In the genomic region with DNA sequence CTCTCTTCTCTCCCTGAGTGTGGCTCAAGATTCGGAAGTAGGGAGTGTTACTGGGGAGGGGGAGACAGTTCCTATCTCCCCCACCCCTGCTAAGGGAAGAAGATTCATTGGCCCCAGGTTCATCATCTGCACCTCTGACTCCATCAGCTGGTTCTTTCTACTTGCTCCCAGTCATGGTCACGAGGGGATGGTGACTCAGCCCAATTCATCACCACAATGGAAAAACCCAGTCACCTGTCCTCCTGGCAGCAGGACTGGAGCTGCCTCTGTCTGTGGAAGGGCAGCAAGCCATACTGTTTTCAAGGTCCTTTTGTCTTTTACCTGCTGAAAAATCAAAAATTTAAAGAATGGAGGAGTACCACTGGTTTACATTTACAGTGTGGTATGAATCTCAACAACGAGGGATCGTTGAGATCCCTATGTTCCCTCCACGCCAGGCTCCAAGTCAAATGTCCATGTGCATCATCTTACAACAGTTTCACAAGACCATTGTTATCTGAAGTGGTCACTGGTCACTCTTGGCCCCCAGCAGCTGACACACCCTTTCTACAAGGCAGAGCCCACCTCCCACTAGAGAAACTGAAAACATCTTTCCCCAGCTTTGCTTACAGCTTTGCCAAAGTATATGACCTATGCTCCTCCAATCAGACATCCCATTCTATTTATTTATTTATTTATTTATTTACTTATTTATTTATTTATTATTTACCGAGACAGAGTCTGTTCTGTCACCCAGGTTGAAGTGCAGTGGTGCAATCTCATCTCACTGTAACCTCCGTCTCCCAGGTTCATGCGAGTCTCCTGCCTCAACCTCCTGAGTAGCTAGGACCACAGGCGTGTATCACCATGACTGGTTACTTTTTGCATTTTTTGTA, we compare ENCODE assay signal across 8 cellular contexts. TPM values are rescaled to one million over a fixed set of nuclear protein-coding genes. Genes with fewer than 3 reads are reported as not detected.
DNase-seq lines count a peak whose midpoint lies in the region; ATAC-seq, FAIRE-seq and TF ChIP-seq lines count a peak whose summit lies in the region.

No MANE protein-coding gene starts in this region.

- no peak overlapping the region for H3K4me3 ChIP-seq in keratinocyte (ENCODE audit: control insufficient read depth in 2 of 3, extremely low read depth in 1 of 3, insufficient read depth in 2 of 3, low read depth in 1 of 3, low read length in 3 of 3)

- POLR2A ChIA-PET in T-cell (lab: Charles Lee), result no interaction called here

- CTCF ChIA-PET in T-cell (lab: Charles Lee), result interaction anchor here in 1 of 2 donors (1.6 kb wide), 1 partner anchor 123 kb away, joined by 3 read pairs; no protein-coding TSS in a partner anchor

- no peaks in the 10 kb centered on the region for H4K20me1 ChIP-seq in keratinocyte (ENCODE audit: control insufficient read depth, extremely low read depth, insufficient read depth, low read length)

- no peaks in the 10 kb centered on the region for H3K9me3 Mint-ChIP-seq in activated T-cell treated with anti-CD3 and anti-CD28 coated beads, Interleukin-2, amount 50 U/mL, for 72 hours
- no peaks in the 10 kb centered on the region for H3K9me3 Mint-ChIP-seq in T-cell

- H2AFZ ChIP-seq in keratinocyte (ENCODE audit: control insufficient read depth, low read length), result no peak overlapping the region

- peaks cover 14% of the 10 kb centered on the region for H3K4me1 Mint-ChIP-seq in activated T-cell treated with anti-CD3 and anti-CD28 coated beads, Interleukin-2, amount 50 U/mL, for 72 hours (ENCODE audit: low read depth)
- H3K4me1 Mint-ChIP-seq in T-cell, result peaks cover 0 to 8% (median 1%) of the 10 kb centered on the region in 3 donors

- H3K36me3 Mint-ChIP-seq in activated T-cell treated with anti-CD3 and anti-CD28 coated beads, Interleukin-2, amount 50 U/mL, for 72 hours (ENCODE audit: insufficient read depth in 2 of 2), result no peaks in the 10 kb centered on the region
- H3K36me3 Mint-ChIP-seq in T-cell, result no peaks in the 10 kb centered on the region

- ATAC-seq in HG02588 (IDR thresholded peaks at IDR 0.05; ENCODE audit: unreplicated experiment) (peak; percentile 44), GM21390 (IDR thresholded peaks at IDR 0.05; ENCODE audit: unreplicated experiment) (no peak), GM19455 (IDR thresholded peaks at IDR 0.05; ENCODE audit: unreplicated experiment) (no peak), T-cell (replicated peaks in 1 of 4) (no peak)
- peak; percentile 88 for ATAC-seq in activated T-cell treated with anti-CD3 and anti-CD28 coated beads, Interleukin-2, amount 50 U/mL, for 72 hours (replicated peaks in 1 of 2)

- peaks cover 20% of the 10 kb centered on the region for H3K27me3 ChIP-seq in keratinocyte (ENCODE audit: control insufficient read depth, extremely low read depth, insufficient read depth, low read length)

- H3K79me2 ChIP-seq in keratinocyte (ENCODE audit: control insufficient read depth, insufficient read depth, low read length), result no peaks in the 10 kb centered on the region

- peaks cover 5% of the 10 kb centered on the region for H3K4me1 ChIP-seq in keratinocyte (ENCODE audit: control insufficient read depth, extremely low read depth, insufficient read depth, low read length)

- H3K9me1 ChIP-seq in keratinocyte (ENCODE audit: control insufficient read depth, extremely low read depth, insufficient read depth, low read length), result no peaks in the 10 kb centered on the region

- H3K4me3 Mint-ChIP-seq in activated T-cell treated with anti-CD3 and anti-CD28 coated beads, Interleukin-2, amount 50 U/mL, for 72 hours, result no peak overlapping the region
- H3K4me3 Mint-ChIP-seq in T-cell, result no peak overlapping the region

- peak; percentile 96 for DNase-seq in A172 (ENCODE audit: low spot score)
- peak; percentile 65 to 72 for DNase-seq in activated T-cell treated with anti-CD3 and anti-CD28 coated beads, Interleukin-2, amount 50 U/mL, for 72 hours
- DNase-seq in keratinocyte (ENCODE audit: low read depth, low spot score), result peak; percentile 63
- DNase-seq in Kasumi-1 (lab: John Stamatoyannopoulos, UW), result no peak
- DNase-seq in T-cell, result no peak

- no peak overlapping the region for H3K27ac ChIP-seq in keratinocyte (ENCODE audit: control insufficient read depth, insufficient read depth, low read length)

- dilution Hi-C loops in keratinocyte (cut with MboI; ENCODE audit: extremely low pct_ligation_motif_present, low sequenced_read_pairs), result loop anchor here (10.0 kb wide), 1 partner anchor 125 kb away; no protein-coding TSS in a partner anchor

- no peaks in the 10 kb centered on the region for H3K9me3 ChIP-seq in keratinocyte (ENCODE audit: control insufficient read depth, low read depth, low read length)

- no peak overlapping the region for H3K4me2 ChIP-seq in keratinocyte (ENCODE audit: control insufficient read depth, extremely low read depth, insufficient read depth, low read depth, low read length)

- no peaks in the 10 kb centered on the region for H3K36me3 ChIP-seq in keratinocyte (ENCODE audit: control insufficient read depth in 2 of 2, extremely low read depth in 1 of 2, insufficient read depth in 2 of 2, low read length in 2 of 2)

- peak; percentile 85 for FAIRE-seq in keratinocyte (lab: Jason Lieb, UNC)

- H3K27me3 Mint-ChIP-seq in activated T-cell treated with anti-CD3 and anti-CD28 coated beads, Interleukin-2, amount 50 U/mL, for 72 hours (ENCODE audit: low read depth), result peaks cover 26% of the 10 kb centered on the region
- H3K27me3 Mint-ChIP-seq in T-cell, result peaks cover 25 to 32% of the 10 kb centered on the region in 2 donors

- TF ChIP-seq CTCF in keratinocyte (optimal IDR thresholded peaks at IDR 0.05 in 1 of 3, IDR thresholded peaks at IDR 0.05 in 1 of 3, conservative IDR thresholded peaks at IDR 0.05 in 1 of 3; ENCODE audit: extremely low read depth in 1 of 3, insufficient read depth in 2 of 3, low read length in 3 of 3), result no peak

- no peak overlapping the region for H3K9ac ChIP-seq in keratinocyte (ENCODE audit: control insufficient read depth, extremely low read depth, insufficient read depth, low read length)

- H3K27ac Mint-ChIP-seq in activated T-cell treated with anti-CD3 and anti-CD28 coated beads, Interleukin-2, amount 50 U/mL, for 72 hours, result peak overlapping the region; percentile 21
- H3K27ac Mint-ChIP-seq in T-cell, result no peak overlapping the region

RNA-seq across cellular contexts. Expression of a gene that starts 40.4 kb away (rescaled TPM):
- total RNA-seq in A172 (2014; rRNA removed; shearing (Covaris generic)), result 25.2 and 27.6 TPM in 2 replicates
- 1 to 10 TPM; 5.2 TPM for total RNA-seq in activated T-cell treated with anti-CD3 and anti-CD28 coated beads, Interleukin-2, amount 50 U/mL, for 72 hours
- 1.1 to 4.3 TPM (median 1.3 TPM) in 3 replicates for polyA plus RNA-seq in keratinocyte
- polyA plus RNA-seq in keratinocyte (2011; ENCODE audit: low read depth), result 2.3 TPM
- polyA plus RNA-seq in keratinocyte (2011; cell fraction: cytosol; rRNA removed), result 1.5 and 1.6 TPM in 2 replicates
- polyA plus RNA-seq in keratinocyte (2011; cell fraction: nucleus; rRNA removed), result 3.2 and 4.1 TPM in 2 replicates
- polyA plus RNA-seq in keratinocyte (2012; ENCODE audit: low replicate concordance), result 2.1 and 8.3 TPM in 2 replicates
- polyA minus RNA-seq in keratinocyte, result 3.8 to 9.7 TPM (median 8.7 TPM) in 3 replicates
- polyA minus RNA-seq in keratinocyte (2011; cell fraction: cytosol; rRNA and poly(A)+ RNA removed), result 1.5 TPM
- 2.2 and 4.4 TPM in 2 replicates for polyA minus RNA-seq in keratinocyte (2011; cell fraction: nucleus; rRNA and poly(A)+ RNA removed)
- 1 to 10 TPM in 4 of 5 donors, under 1 TPM in 1; 0.66 to 3.6 (median 1.7) TPM for total RNA-seq in T-cell

RNA-seq across cellular contexts. Expression of a gene that starts 55.7 kb away (rescaled TPM):
- 12.8 and 15.3 TPM in 2 replicates for total RNA-seq in A172 (2014; rRNA removed; shearing (Covaris generic))
- 10 to 100 TPM in 1 of 2 donors, 1 to 10 TPM in 1; 9.1 to 11.6 TPM for total RNA-seq in activated T-cell treated with anti-CD3 and anti-CD28 coated beads, Interleukin-2, amount 50 U/mL, for 72 hours
- 9.6 to 13.5 TPM (median 10.3 TPM) in 3 replicates for polyA plus RNA-seq in keratinocyte
- polyA plus RNA-seq in keratinocyte (2011; ENCODE audit: low read depth), result 5.0 TPM
- 5.4 TPM in 2 replicates for polyA plus RNA-seq in keratinocyte (2011; cell fraction: cytosol; rRNA removed)
- 25.7 and 28.0 TPM in 2 replicates for polyA plus RNA-seq in keratinocyte (2011; cell fraction: nucleus; rRNA removed)
- 10.0 and 14.4 TPM in 2 replicates for polyA plus RNA-seq in keratinocyte (2012; ENCODE audit: low replicate concordance)
- 2.8 to 9.2 TPM (median 4.3 TPM) in 3 replicates for polyA minus RNA-seq in keratinocyte
- 11.5 TPM for polyA minus RNA-seq in keratinocyte (2011; cell fraction: cytosol; rRNA and poly(A)+ RNA removed)
- polyA minus RNA-seq in keratinocyte (2011; cell fraction: nucleus; rRNA and poly(A)+ RNA removed), result 5.0 and 5.1 TPM in 2 replicates
- 10 to 100 TPM; 29.6 to 44.2 (median 35.1) TPM for total RNA-seq in T-cell

Comparison
In these comparisons a context has a peak if more than half of its experiments do, and no peak if none do; other contexts are left out.
1. DNase-seq: peak in A172 (single experiment), activated T-cell treated with anti-CD3 and anti-CD28 coated beads, Interleukin-2, amount 50 U/mL, for 72 hours (2 of 2) and keratinocyte (single experiment); none in Kasumi-1 (0 of 2) and T-cell (0 of 34).
2. ATAC-seq: peak in HG02588 (single experiment) and activated T-cell treated with anti-CD3 and anti-CD28 coated beads, Interleukin-2, amount 50 U/mL, for 72 hours (2 of 2); none in GM21390 (single experiment), GM19455 (single experiment) and T-cell (0 of 4).